Comparison of ENCODE assay signal across 11 cellular contexts in the genomic region with DNA sequence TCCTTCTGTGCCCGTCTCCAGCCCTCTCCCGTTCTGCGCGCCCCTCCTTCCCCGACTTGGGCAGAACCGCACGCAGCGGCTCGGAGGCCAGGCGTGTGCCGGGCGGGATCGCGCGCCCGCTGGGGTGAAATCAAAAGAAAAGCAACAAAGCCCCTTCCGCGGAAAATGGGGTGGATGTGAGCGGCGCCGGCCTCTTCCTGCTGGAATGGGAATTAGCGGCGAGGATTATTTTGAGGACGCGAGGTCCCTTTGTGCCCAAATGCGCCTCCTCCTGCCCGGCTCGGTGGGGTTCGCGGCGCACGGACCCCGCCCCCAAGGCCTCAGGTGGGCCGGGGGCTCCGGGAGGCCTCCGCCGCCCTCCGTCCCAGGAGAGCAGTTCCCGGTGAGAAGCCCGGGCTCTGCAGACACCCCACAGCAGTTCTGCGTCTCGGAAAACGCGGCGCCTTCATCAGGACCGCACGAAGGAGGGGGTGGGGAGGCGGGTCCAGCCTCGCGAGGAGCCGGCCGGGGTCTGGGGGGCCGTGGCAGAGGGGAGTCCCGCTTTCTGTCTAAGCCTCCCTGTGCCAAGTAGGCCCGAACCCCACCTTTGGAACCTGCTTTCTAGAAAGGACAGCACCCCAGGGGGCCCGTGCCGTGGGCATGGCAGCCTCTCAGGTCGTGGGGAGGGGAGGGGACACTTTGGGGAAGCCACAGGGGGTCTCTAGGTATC.
DNase-seq lines count a peak whose midpoint lies in the region; ATAC-seq and TF ChIP-seq lines count a peak whose summit lies in the region.
"Had no signal": no experiment of that assay in that cellular context is flagged by ENCODE, and none has a peak within 500 bp of the region (broad histone marks: within the 10 kb centered on the region; RNA-seq: fewer than 3 reads in every experiment).

No MANE protein-coding gene starts in this region.

- no peak for TF ChIP-seq POLR2A in heart left ventricle (IDR thresholded peaks at IDR 0.05)
- TF ChIP-seq POLR2A in tibial nerve (IDR thresholded peaks at IDR 0.05), result no peak
- TF ChIP-seq POLR2A in GM18505 (IDR thresholded peaks at IDR 0.05; ENCODE audit: borderline replicate concordance, extremely low read depth, insufficient read depth, insufficient read length), result no peak

- H3K9me3 ChIP-seq in heart left ventricle (no peaks in the 10 kb centered on the region), adipocyte (ENCODE audit: control insufficient read depth, low read length) (no peaks in the 10 kb centered on the region), tibial nerve (no peaks in the 10 kb centered on the region)

- no peak for ATAC-seq in heart left ventricle
- no peak for ATAC-seq in GM18505 (IDR thresholded peaks at IDR 0.05; ENCODE audit: unreplicated experiment)
- ATAC-seq: T-helper 17 cell had no signal

- H3K27me3 ChIP-seq in heart left ventricle, result peaks cover 27 to 73% (median 39%) of the 10 kb centered on the region in 9 donors
- H3K27me3 ChIP-seq in adipocyte (replicated peaks; ENCODE audit: control insufficient read depth, insufficient read depth, low read length), result peaks cover 24% of the 10 kb centered on the region
- peaks cover 0 to 64% of the 10 kb centered on the region in 2 donors for H3K27me3 ChIP-seq in tibial nerve

- H3K27ac ChIP-seq in heart left ventricle, result no peak overlapping the region
- peak overlapping the region in 2 of 4 donors; percentile 5 to 32 for H3K27ac ChIP-seq in tibial nerve

- TF ChIP-seq EP300 in tibial nerve (IDR thresholded peaks at IDR 0.05), result no peak

- intact Hi-C loops in heart left ventricle (cut with DNase I), result no loop called here
- intact Hi-C loops in cardiac septum (cut with DNase I), result no loop called here

- no peak for DNase-seq in heart left ventricle
- no peak for DNase-seq in cardiac septum (ENCODE audit: low spot score)
- peak; percentile 30 for DNase-seq in adipocyte (ENCODE audit: low read depth)
- peak; percentile 68 for DNase-seq in left kidney (ENCODE audit: low read depth, low spot score)
- no peak for DNase-seq in tibial nerve (ENCODE audit: low spot score in 2 of 2)
- DNase-seq in pons (ENCODE audit: low spot score), result no peak
- no peak for DNase-seq in cerebellar nuclear complex (lab: John Stamatoyannopoulos, UW)
- DNase-seq: HFFc6, NCI-H446 treated with DMSO at 0.1 percent for 48 hours, T-helper 17 cell had no signal

- no peaks in the 10 kb centered on the region for H3K36me3 ChIP-seq in heart left ventricle
- no peaks in the 10 kb centered on the region for H3K36me3 ChIP-seq in adipocyte (ENCODE audit: control insufficient read depth, insufficient read depth, low read length, severe bottlenecking)
- no peaks in the 10 kb centered on the region for H3K36me3 ChIP-seq in tibial nerve

- no peak overlapping the region for H3K9ac ChIP-seq in adipocyte (ENCODE audit: low read length)

- H3K4me1 ChIP-seq in heart left ventricle (peaks cover 0 to 23% (median 9%) of the 10 kb centered on the region in 12 donors), adipocyte (ENCODE audit: control insufficient read depth, insufficient read depth, low read length) (peaks cover 28% of the 10 kb centered on the region), tibial nerve (peaks cover 0 to 59% (median 30%) of the 10 kb centered on the region in 4 donors)

- no peak for TF ChIP-seq CTCF in heart left ventricle (IDR thresholded peaks at IDR 0.05)
- no peak for TF ChIP-seq CTCF in tibial nerve (IDR thresholded peaks at IDR 0.05)

- WGBS in heart left ventricle, 4 donors, result 0 to 1% (median 1%) methylated on average over 13 to 57 of the region's 58 CpGs
- 1% methylated on average over 19 to 26 of the region's 58 CpGs for WGBS in tibial nerve, 2 donors

- H3K4me3 ChIP-seq in heart left ventricle (peak overlapping the region in 10 of 12 donors; percentile 9 to 39 (median 34)), adipocyte (ENCODE audit: low read length) (no peak overlapping the region), tibial nerve (peak overlapping the region in 3 of 4 donors; percentile 14 to 42 (median 23))

Comparison
In these comparisons a context has a peak if more than half of its experiments do, and no peak if none do; other contexts are left out.
1. DNase-seq: peak in adipocyte (single experiment) and left kidney (single experiment); none in heart left ventricle (0 of 5), cardiac septum (single experiment), tibial nerve (0 of 2), pons (single experiment) and cerebellar nuclear complex (0 of 2).